In genomic region chr1:8416857-8417256, GRCh38 we compare ENCODE assay signal across 15 cellular contexts.
DNase-seq lines count a peak whose midpoint lies in the region; TF ChIP-seq lines count a peak whose summit lies in the region.
"Had no signal": no experiment of that assay in that cellular context is flagged by ENCODE, and none has a peak within 500 bp of the region (broad histone marks: within the 10 kb centered on the region; RNA-seq: fewer than 3 reads in every experiment).

No MANE protein-coding gene starts in this region.

- H3K27me3 ChIP-seq in Karpas-422 (ENCODE audit: low read length) (no peaks in the 10 kb centered on the region), esophagus squamous epithelium (no peaks in the 10 kb centered on the region), osteoblast (ENCODE audit: insufficient read depth, low read length) (no peaks in the 10 kb centered on the region)

- H2AFZ ChIP-seq in Karpas-422 (ENCODE audit: low read length) (no peak overlapping the region), osteoblast (ENCODE audit: low read length) (no peak overlapping the region)

- TF ChIP-seq CTCF in 22Rv1 (IDR thresholded peaks at IDR 0.05) (no peak), esophagus squamous epithelium (IDR thresholded peaks at IDR 0.05) (no peak), osteoblast (IDR thresholded peaks at IDR 0.05; ENCODE audit: extremely low read depth, low read depth, low read length) (no peak)

- peak overlapping the region; percentile 92 for H3K4me2 ChIP-seq in Karpas-422 (ENCODE audit: low read depth, low read length, poor library complexity, severe bottlenecking)
- no peak overlapping the region for H3K4me2 ChIP-seq in osteoblast (ENCODE audit: insufficient read depth, low read length)

- H3K79me2 ChIP-seq in Karpas-422 (ENCODE audit: low read length): peaks cover 100% of the 10 kb centered on the region
- peaks cover 93% of the 10 kb centered on the region for H3K79me2 ChIP-seq in osteoblast (ENCODE audit: insufficient read depth, low read length)

- H4K20me1 ChIP-seq in Karpas-422 (ENCODE audit: insufficient read depth, low read depth, low read length) (peaks cover 75% of the 10 kb centered on the region), osteoblast (ENCODE audit: insufficient read depth, low read length) (peaks cover 16% of the 10 kb centered on the region)

- no peaks in the 10 kb centered on the region for H3K9me2 ChIP-seq in Karpas-422 (replicated peaks; ENCODE audit: insufficient read depth, low read length)

- DNase-seq in Karpas-422 (no peak), esophagus squamous epithelium (lab: John Stamatoyannopoulos, UW) (no peak), osteoblast (ENCODE audit: insufficient read length, low spot score, missing footprints) (no peak), NCI-H345 (lab: John Stamatoyannopoulos, UW) (no peak), NCI-H748 treated with DMSO at 0.1 percent for 48 hours (lab: John Stamatoyannopoulos, UW) (no peak)
- DNase-seq in stimulated activated naive CD4-positive, alpha-beta T cell treated with Interleukin-2 at 50 U/mL for 16 hours (lab: John Stamatoyannopoulos, UW): no peak
- DNase-seq in central memory CD4-positive, alpha-beta T cell: no peak
- DNase-seq: activated naive CD8-positive, alpha-beta T cell treated with anti-CD3 and anti-CD28 coated beads, Interleukin-2, amount 10 ng/mL, durations not matched to agents 7 days and 5 days; activated T-cell treated with anti-CD3 and anti-CD28 coated beads for 4 hours; GOT3; NCI-H2081; NCI-H82; posterior cingulate gyrus; RPMI8226 had no signal

- no peak overlapping the region for H3K9ac ChIP-seq in Karpas-422 (ENCODE audit: low read length)

- no peaks in the 10 kb centered on the region for H3K9me3 ChIP-seq in Karpas-422 (ENCODE audit: low read length)
- no peaks in the 10 kb centered on the region for H3K9me3 ChIP-seq in esophagus squamous epithelium
- no peaks in the 10 kb centered on the region for H3K9me3 ChIP-seq in osteoblast (ENCODE audit: low read depth, low read length)

- TF ChIP-seq POLR2A in esophagus squamous epithelium (IDR thresholded peaks at IDR 0.05): no peak

- H3K27ac ChIP-seq in 22Rv1: peak overlapping the region; percentile 75; the same call in 1 of the 2 replicates
- peak overlapping the region; percentile 92 for H3K27ac ChIP-seq in Karpas-422 (ENCODE audit: low read length)
- peak overlapping the region in 3 of 4 donors; percentile 38 to 98 (median 53) for H3K27ac ChIP-seq in esophagus squamous epithelium
- H3K27ac ChIP-seq in osteoblast (ENCODE audit: low read depth, low read length): peak overlapping the region; percentile 22

- H3K36me3 ChIP-seq in Karpas-422 (ENCODE audit: insufficient read depth, low read length): peaks cover 92% of the 10 kb centered on the region
- H3K36me3 ChIP-seq in esophagus squamous epithelium: peaks cover 0 to 65% (median 3%) of the 10 kb centered on the region in 3 donors
- H3K36me3 ChIP-seq in osteoblast (ENCODE audit: insufficient read depth, low read length): peaks cover 58% of the 10 kb centered on the region

- WGBS in esophagus squamous epithelium, 2 donors: 39 to 60% methylated on average over 4 of the region's 4 CpGs

- H3K4me3 ChIP-seq in Karpas-422 (ENCODE audit: low read length): no peak overlapping the region
- no peak overlapping the region for H3K4me3 ChIP-seq in esophagus squamous epithelium
- H3K4me3 ChIP-seq in osteoblast (ENCODE audit: insufficient read depth, low read length): no peak overlapping the region

- intact Hi-C loops in esophagus squamous epithelium (cut with DNase I): no loop called here

- H3K4me1 ChIP-seq in Karpas-422 (ENCODE audit: low read length) (peaks cover 62% of the 10 kb centered on the region), esophagus squamous epithelium (peaks cover 40 to 100% (median 59%) of the 10 kb centered on the region in 3 donors), osteoblast (ENCODE audit: insufficient read depth, low read length) (peaks cover 42% of the 10 kb centered on the region)

Comparison
In these comparisons a context has a peak if more than half of its experiments do, and no peak if none do; other contexts are left out.
1. H3K27ac ChIP-seq: peak in every context shown above with its lines; median percentile 92 in Karpas-422; 75 in 22Rv1; 53 in esophagus squamous epithelium; 22 in osteoblast.